Comparison of ENCODE assay signal across 15 cellular contexts in the genomic region with DNA sequence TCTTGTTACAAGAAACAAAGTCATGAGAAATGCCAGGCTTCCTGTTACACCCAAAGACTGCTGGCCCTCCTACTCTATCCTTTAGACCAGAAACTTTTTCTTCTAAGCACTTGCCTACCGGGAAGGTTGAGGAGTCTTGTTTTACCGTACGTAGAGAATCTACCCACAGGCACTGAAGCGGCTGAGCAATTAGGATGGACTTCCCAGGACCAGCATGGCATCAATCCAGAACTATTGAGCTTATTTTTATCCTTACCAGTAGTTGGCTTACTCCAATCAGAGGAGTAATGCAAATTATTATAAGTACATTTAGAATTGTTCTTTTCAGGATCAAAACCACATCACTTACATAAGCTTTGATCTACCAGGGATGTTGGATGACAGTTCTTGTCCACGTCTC.
"Had no signal": no experiment of that assay in that cellular context is flagged by ENCODE, and none has a peak within 500 bp of the region (broad histone marks: within the 10 kb centered on the region; RNA-seq: fewer than 3 reads in every experiment).

No MANE protein-coding gene starts in this region.

- H3K27ac ChIP-seq: brain microvascular endothelial cell, parathyroid adenoma, upper lobe of left lung had no signal

- H3K27ac Mint-ChIP-seq: activated CD4-positive, alpha-beta T cell treated with anti-CD3 and anti-CD28 coated beads, Interleukin-2, amount 10 ng/mL, durations not matched to agents 24 days and 14 days; dendritic cell treated with granulocyte-macrophage colony-stimulating factor and Interleukin-4, amounts not matched to agents 40 ng/mL and 50 ng/mL, for 4 days; T-helper 1 cell treated with Interleukin-12 subunit alpha and Interleukin-12 subunit beta and Interleukin-4 antibody, amounts not matched to agents 30 μg/mL and 1 μg/mL, for 36 hours had no signal

- H3K9ac ChIP-seq: parathyroid adenoma had no signal

- H3K79me2 ChIP-seq: parathyroid adenoma had no signal

- H3K9me3 Mint-ChIP-seq: activated CD4-positive, alpha-beta T cell treated with anti-CD3 and anti-CD28 coated beads, Interleukin-2, amount 10 ng/mL, durations not matched to agents 24 days and 14 days; activated naive CD4-positive, alpha-beta T cell treated with anti-CD3 and anti-CD28 coated beads, Interleukin-2, amount 50 U/mL, for 24 hours; dendritic cell treated with granulocyte-macrophage colony-stimulating factor and Interleukin-4, amounts not matched to agents 40 ng/mL and 50 ng/mL, for 4 days; effector memory CD8-positive, alpha-beta T cell; naive thymus-derived CD4-positive, alpha-beta T cell; T-helper 1 cell treated with Interleukin-12 subunit alpha and Interleukin-12 subunit beta and Interleukin-4 antibody, amounts not matched to agents 30 μg/mL and 1 μg/mL, for 36 hours had no signal

- ATAC-seq: effector memory CD8-positive, alpha-beta T cell; left colon; naive thymus-derived CD4-positive, alpha-beta T cell had no signal

- H3K4me1 ChIP-seq: parathyroid adenoma, upper lobe of left lung had no signal

- DNase-seq: activated CD4-positive, alpha-beta T cell treated with anti-CD3 and anti-CD28 coated beads, Interleukin-2, amount 10 ng/mL, durations not matched to agents 24 days and 14 days; activated CD8-positive, alpha-beta memory T cell treated with anti-CD3 and anti-CD28 coated beads for 24 hours; amygdala; brain microvascular endothelial cell; cerebellar nuclear complex; effector memory CD8-positive, alpha-beta T cell; foreskin melanocyte; left colon; naive thymus-derived CD4-positive, alpha-beta T cell; stimulated activated naive CD4-positive, alpha-beta T cell had no signal

- H3K4me3 ChIP-seq: upper lobe of left lung had no signal

- H3K27me3 Mint-ChIP-seq: activated CD4-positive, alpha-beta T cell treated with anti-CD3 and anti-CD28 coated beads, Interleukin-2, amount 10 ng/mL, durations not matched to agents 24 days and 14 days; activated naive CD4-positive, alpha-beta T cell treated with anti-CD3 and anti-CD28 coated beads, Interleukin-2, amount 50 U/mL, for 24 hours; dendritic cell treated with granulocyte-macrophage colony-stimulating factor and Interleukin-4, amounts not matched to agents 40 ng/mL and 50 ng/mL, for 4 days; effector memory CD8-positive, alpha-beta T cell; naive thymus-derived CD4-positive, alpha-beta T cell had no signal

- H2AFZ ChIP-seq: parathyroid adenoma had no signal

- H3K9me3 ChIP-seq: upper lobe of left lung had no signal

- H3K27me3 ChIP-seq: brain microvascular endothelial cell, upper lobe of left lung had no signal

- H3K4me1 Mint-ChIP-seq: activated naive CD4-positive, alpha-beta T cell treated with anti-CD3 and anti-CD28 coated beads, Interleukin-2, amount 50 U/mL, for 24 hours had no signal

- H3K4me3 Mint-ChIP-seq: activated CD4-positive, alpha-beta T cell treated with anti-CD3 and anti-CD28 coated beads, Interleukin-2, amount 10 ng/mL, durations not matched to agents 24 days and 14 days; activated naive CD4-positive, alpha-beta T cell treated with anti-CD3 and anti-CD28 coated beads, Interleukin-2, amount 50 U/mL, for 24 hours; dendritic cell treated with granulocyte-macrophage colony-stimulating factor and Interleukin-4, amounts not matched to agents 40 ng/mL and 50 ng/mL, for 4 days; effector memory CD8-positive, alpha-beta T cell; naive thymus-derived CD4-positive, alpha-beta T cell; T-helper 1 cell treated with Interleukin-12 subunit alpha and Interleukin-12 subunit beta and Interleukin-4 antibody, amounts not matched to agents 30 μg/mL and 1 μg/mL, for 36 hours had no signal
